Comparison of ENCODE assay signal across 8 cellular contexts in genomic region chr2:20962939-20963543, GRCh38.
DNase-seq lines count a peak whose midpoint lies in the region; ATAC-seq and TF ChIP-seq lines count a peak whose summit lies in the region.

No MANE protein-coding gene starts in this region.

- no peak overlapping the region for H4K8ac ChIP-seq in IMR-90 (ENCODE audit: low read depth in 2 of 2, low read length in 2 of 2)

- ATAC-seq in GM21381 (IDR thresholded peaks at IDR 0.05; ENCODE audit: unreplicated experiment) (peak; percentile 91), IMR-90 (ENCODE audit: low read depth) (peak; percentile 91), foreskin keratinocyte (peak; percentile 80), omental fat pad (ENCODE audit: low FRiP score) (peak; percentile 75), thoracic aorta (ENCODE audit: insufficient number of reproducible peaks, low FRiP score, low read depth) (peak; percentile 52)

- H3K79me1 ChIP-seq in IMR-90 (ENCODE audit: low read depth in 1 of 2, low read length in 2 of 2): no peaks in the 10 kb centered on the region

- H3K36me3 ChIP-seq in Caco-2 (ENCODE audit: control insufficient read depth, insufficient read depth, low read length): no peaks in the 10 kb centered on the region
- H3K36me3 ChIP-seq in IMR-90 (ENCODE audit: control insufficient read depth, insufficient read depth, low read length): no peaks in the 10 kb centered on the region
- no peaks in the 10 kb centered on the region for H3K36me3 ChIP-seq in thoracic aorta

- DNase-seq in Caco-2: peak; percentile 73 to 80
- peak; percentile 48 for DNase-seq in IMR-90
- peak; percentile 42 for DNase-seq in RPMI7951 (ENCODE audit: low read depth)
- peak; percentile 43 for DNase-seq in activated T-helper 2 cell treated with anti-CD3 and anti-CD28 coated beads, Interferon-gamma antibody, Interleukin-2, Interleukin-4, amounts not matched to agents 10 μg/mL and 5 μg/mL and 100 μg/mL, durations not matched to agents 14 hours and 24 hours and 36 hours (ENCODE audit: low spot score)
- DNase-seq in foreskin keratinocyte: peak; percentile 13 to 43
- peak; percentile 85 for DNase-seq in omental fat pad (ENCODE audit: low spot score)
- peak; percentile 15 for DNase-seq in thoracic aorta (ENCODE audit: low spot score)

- no peak overlapping the region for H4K91ac ChIP-seq in IMR-90 (ENCODE audit: insufficient read depth, low read depth, low read length)

- no peaks in the 10 kb centered on the region for H3K9me3 ChIP-seq in Caco-2
- H3K9me3 ChIP-seq in IMR-90 (ENCODE audit: control insufficient read depth, insufficient read depth, low read length): no peaks in the 10 kb centered on the region
- no peaks in the 10 kb centered on the region for H3K9me3 ChIP-seq in thoracic aorta

- H3K23ac ChIP-seq in IMR-90 (ENCODE audit: low read depth, low read length): no peak overlapping the region

- no peak overlapping the region for H2BK20ac ChIP-seq in IMR-90 (ENCODE audit: low read depth, low read length)

- H2AFZ ChIP-seq in IMR-90 (replicated peaks; ENCODE audit: low read length, poor library complexity): no peak overlapping the region

- BruUV-seq in Caco-2 (replicated peaks; lab: Mats Ljungman, UMichigan) (no TSS peak), IMR-90 (replicated peaks; lab: Mats Ljungman, UMichigan) (no TSS peak)

- no peak overlapping the region for H4K5ac ChIP-seq in IMR-90 (ENCODE audit: low read depth, low read length)

- no peak overlapping the region for H3K4me2 ChIP-seq in IMR-90 (ENCODE audit: low read depth, low read length)

- no peak overlapping the region for H3K27ac Mint-ChIP-seq in Caco-2 (ENCODE audit: unreplicated experiment)
- H3K27ac Mint-ChIP-seq in activated T-helper 2 cell treated with anti-CD3 and anti-CD28 coated beads, Interferon-gamma antibody, Interleukin-2, Interleukin-4, amounts not matched to agents 10 μg/mL and 5 μg/mL and 100 μg/mL, durations not matched to agents 14 hours and 24 hours and 36 hours: no peak overlapping the region

- intact Hi-C loops in Caco-2 (cut with micrococcal nuclease; ENCODE audit: unreplicated experiment) (loop anchor here (1.0 to 2.0 kb wide), 6 partner anchors 155 to 302 kb away; no protein-coding TSS in a partner anchor), IMR-90 (cut with micrococcal nuclease) (loop anchor here (1.0 kb wide), 3 partner anchors 182 to 302 kb away; no protein-coding TSS in a partner anchor)
- intact Hi-C loops in activated T-helper 2 cell treated with anti-CD3 and anti-CD28 coated beads, Interferon-gamma antibody, Interleukin-2, Interleukin-4, amounts not matched to agents 10 μg/mL and 5 μg/mL and 100 μg/mL, durations not matched to agents 14 hours and 24 hours and 36 hours (cut with micrococcal nuclease): loop anchor here (1.0 to 5.0 kb wide), 3 partner anchors 180 to 302 kb away; no protein-coding TSS in a partner anchor

- H3K4me1 ChIP-seq in Caco-2 (no peaks in the 10 kb centered on the region), IMR-90 (ENCODE audit: control insufficient read depth, insufficient read depth, low read length) (no peaks in the 10 kb centered on the region), foreskin keratinocyte (no peaks in the 10 kb centered on the region), thoracic aorta (ENCODE audit: control insufficient read depth in 1 of 2, low read depth in 2 of 2) (peaks cover 7 to 45% of the 10 kb centered on the region in 2 donors)

- TF ChIP-seq CTCF in Caco-2 (IDR thresholded peaks at IDR 0.05; ENCODE audit: insufficient read depth in 1 of 2, low read depth in 1 of 2, low read length in 1 of 2, severe bottlenecking in 1 of 2, unreplicated experiment in 1 of 2) (peak; percentile 83 to 90), IMR-90 (conservative IDR thresholded peaks at IDR 0.05; ENCODE audit: low read depth, low read length) (peak; percentile 85), foreskin keratinocyte (conservative IDR thresholded peaks at IDR 0.05) (peak; percentile 85), omental fat pad (IDR thresholded peaks at IDR 0.05) (peak in 1 of 3 donors; percentile 59), thoracic aorta (IDR thresholded peaks at IDR 0.05) (peak; percentile 91)

- no peak overlapping the region for H2AK9ac ChIP-seq in IMR-90 (replicated peaks; ENCODE audit: low read depth, low read length, poor library complexity)

- H3K36me3 Mint-ChIP-seq in Caco-2 (ENCODE audit: insufficient read depth, unreplicated experiment): no peaks in the 10 kb centered on the region
- H3K36me3 Mint-ChIP-seq in activated T-helper 2 cell treated with anti-CD3 and anti-CD28 coated beads, Interferon-gamma antibody, Interleukin-2, Interleukin-4, amounts not matched to agents 10 μg/mL and 5 μg/mL and 100 μg/mL, durations not matched to agents 14 hours and 24 hours and 36 hours (ENCODE audit: low read depth): no peaks in the 10 kb centered on the region

- H3K27ac ChIP-seq in IMR-90 (ENCODE audit: insufficient read depth, low read length) (no peak overlapping the region), foreskin keratinocyte (no peak overlapping the region), thoracic aorta (peak overlapping the region in 1 of 2 donors; percentile 76)

- H3K9ac ChIP-seq in IMR-90 (ENCODE audit: low read depth, low read length): no peak overlapping the region

- peaks cover 5% of the 10 kb centered on the region for H3K27me3 Mint-ChIP-seq in Caco-2 (ENCODE audit: insufficient read depth, unreplicated experiment)
- H3K27me3 Mint-ChIP-seq in activated T-helper 2 cell treated with anti-CD3 and anti-CD28 coated beads, Interferon-gamma antibody, Interleukin-2, Interleukin-4, amounts not matched to agents 10 μg/mL and 5 μg/mL and 100 μg/mL, durations not matched to agents 14 hours and 24 hours and 36 hours (ENCODE audit: low read depth): peaks cover 9% of the 10 kb centered on the region

- TF ChIP-seq RAD21 in IMR-90 (IDR thresholded peaks at IDR 0.05; ENCODE audit: low read length): peak; percentile 79

- H4K20me1 ChIP-seq in IMR-90 (ENCODE audit: insufficient read depth, low read length): no peaks in the 10 kb centered on the region

- H2BK120ac ChIP-seq in IMR-90 (ENCODE audit: low read depth, low read length): no peak overlapping the region

- H3K56ac ChIP-seq in IMR-90 (ENCODE audit: extremely low read depth, insufficient read depth, low read length): no peak overlapping the region

- no peak overlapping the region for H3K4me3 ChIP-seq in Caco-2 (ENCODE audit: low read depth, low read length)
- no peak overlapping the region for H3K4me3 ChIP-seq in IMR-90 (ENCODE audit: insufficient read depth, low read depth, low read length)
- H3K4me3 ChIP-seq in thoracic aorta: no peak overlapping the region

- H3K4me1 Mint-ChIP-seq in Caco-2 (ENCODE audit: low read depth, unreplicated experiment): no peaks in the 10 kb centered on the region
- H3K4me1 Mint-ChIP-seq in activated T-helper 2 cell treated with anti-CD3 and anti-CD28 coated beads, Interferon-gamma antibody, Interleukin-2, Interleukin-4, amounts not matched to agents 10 μg/mL and 5 μg/mL and 100 μg/mL, durations not matched to agents 14 hours and 24 hours and 36 hours (ENCODE audit: low read depth): no peaks in the 10 kb centered on the region

- H3K4me3 Mint-ChIP-seq in Caco-2 (ENCODE audit: unreplicated experiment): no peak overlapping the region
- no peak overlapping the region for H3K4me3 Mint-ChIP-seq in activated T-helper 2 cell treated with anti-CD3 and anti-CD28 coated beads, Interferon-gamma antibody, Interleukin-2, Interleukin-4, amounts not matched to agents 10 μg/mL and 5 μg/mL and 100 μg/mL, durations not matched to agents 14 hours and 24 hours and 36 hours (ENCODE audit: low read depth)

- H2BK5ac ChIP-seq in IMR-90 (ENCODE audit: low read depth, low read length, poor library complexity, severe bottlenecking): no peak overlapping the region

- no peak overlapping the region for H2AK5ac ChIP-seq in IMR-90 (ENCODE audit: low read depth, low read length)

- in situ Hi-C loops in IMR-90 (cut with MboI; ENCODE audit: low sequenced_read_pairs): loop anchor here (5.0 kb wide), 1 partner anchor 301 kb away; no protein-coding TSS in a partner anchor

- no peaks in the 10 kb centered on the region for H3K9me1 ChIP-seq in IMR-90 (ENCODE audit: insufficient read depth, low read length)

- POLR2A ChIA-PET in Caco-2 (lab: Charles Lee) (interaction anchor here (0.6 kb wide), 1 partner anchor 42 kb away, joined by 3 read pairs; no protein-coding TSS in a partner anchor), IMR-90 (lab: Charles Lee; ENCODE audit: unreplicated experiment) (no interaction called here)

- no peaks in the 10 kb centered on the region for H3K9me3 Mint-ChIP-seq in Caco-2 (ENCODE audit: unreplicated experiment)
- no peaks in the 10 kb centered on the region for H3K9me3 Mint-ChIP-seq in activated T-helper 2 cell treated with anti-CD3 and anti-CD28 coated beads, Interferon-gamma antibody, Interleukin-2, Interleukin-4, amounts not matched to agents 10 μg/mL and 5 μg/mL and 100 μg/mL, durations not matched to agents 14 hours and 24 hours and 36 hours

- CTCF ChIA-PET in Caco-2 (lab: Charles Lee) (interaction anchor here (0.5 to 2.9 kb wide), 18 partner anchors 12 to 511 kb away, joined by 3 to 41 read pairs (median 4); partner anchors contain the start of genes GDF7 and LDAH), IMR-90 (lab: Yijun Ruan, JAX) (interaction anchor here (0.5 to 3.8 kb wide), 14 partner anchors 9 to 1682 kb away, joined by 3 to 54 read pairs (median 4); no protein-coding TSS in a partner anchor)

- H3K4ac ChIP-seq in IMR-90 (ENCODE audit: low read depth, low read length): no peak overlapping the region

- dilution Hi-C loops in IMR-90 (cut with HindIII; ENCODE audit: low sequenced_read_pairs, unreplicated experiment): no loop called here

- WGBS in IMR-90 (ENCODE audit: extremely low coverage in 2 of 2, insufficient read length in 1 of 2), 2 experiments: 0% methylated on average over 1 of the region's 5 CpGs; no CpG with 5 or more reads in 1 of the 2 experiments

- H3K14ac ChIP-seq in IMR-90 (replicated peaks; ENCODE audit: low read depth, low read length): no peak overlapping the region

- H3K27me3 ChIP-seq in Caco-2 (replicated peaks; ENCODE audit: control insufficient read depth, insufficient read depth, low read length) (no peaks in the 10 kb centered on the region; the same call in 1 of the 2 replicates), IMR-90 (ENCODE audit: control insufficient read depth, insufficient read depth, low read length) (peaks cover 14% of the 10 kb centered on the region), foreskin keratinocyte (peaks cover 10% of the 10 kb centered on the region), thoracic aorta (replicated peaks; ENCODE audit: insufficient read depth) (no peaks in the 10 kb centered on the region)

- H2BK15ac ChIP-seq in IMR-90 (ENCODE audit: low read depth, low read length): no peak overlapping the region

- no peak for TF ChIP-seq POLR2A in IMR-90 (IDR thresholded peaks at IDR 0.05; ENCODE audit: low read depth, low read length)

- no peak overlapping the region for H3K18ac ChIP-seq in IMR-90 (ENCODE audit: low read depth, low read length)

TF ChIP-seq in IMR-90, 13 proteins besides CTCF, POLR2A, EP300 and RAD21 (continues in another document):
- TF ChIP-seq RFX5 (IDR thresholded peaks at IDR 0.05; ENCODE audit: low read depth, low read length): no peak
- no peak for TF ChIP-seq NFE2L2 (IDR thresholded peaks at IDR 0.05; ENCODE audit: low read depth, low read length)
- TF ChIP-seq MAZ (IDR thresholded peaks at IDR 0.05; ENCODE audit: borderline replicate concordance, low read depth, low read length): no peak

Comparison
In these comparisons a context has a peak if more than half of its experiments do, and no peak if none do; other contexts are left out.
1. DNase-seq: peak in every context shown above with its lines; median percentile 85 in omental fat pad; 76 in Caco-2; 48 in IMR-90; 43 in activated T-helper 2 cell treated with anti-CD3 and anti-CD28 coated beads, Interferon-gamma antibody, Interleukin-2, Interleukin-4, amounts not matched to agents 10 μg/mL and 5 μg/mL and 100 μg/mL, durations not matched to agents 14 hours and 24 hours and 36 hours; 42 in RPMI7951; 28 in foreskin keratinocyte; 15 in thoracic aorta.